Comparison of ENCODE assay signal across 10 cellular contexts in genomic region chr12:49482095-49483051, GRCh38. TPM values are rescaled to one million over a fixed set of nuclear protein-coding genes. Genes with fewer than 3 reads are reported as not detected.
A peak's percentile ranks its signal among the peaks of the same experiment; 100 is the strongest.
DNase-seq lines count a peak whose midpoint lies in the region; ATAC-seq and TF ChIP-seq lines count a peak whose summit lies in the region.
"Had no signal": no experiment of that assay in that cellular context is flagged by ENCODE, and none has a peak within 500 bp of the region (broad histone marks: within the 10 kb centered on the region; RNA-seq: fewer than 3 reads in every experiment).

No MANE protein-coding gene starts in this region.

- H3K9ac ChIP-seq in mesendoderm (ENCODE audit: low read length) = no peak overlapping the region

- no peak overlapping the region for H3K4me2 ChIP-seq in mesendoderm (ENCODE audit: low read length)

- H3K27ac Mint-ChIP-seq in activated T-helper 1 cell treated with anti-CD3 and anti-CD28 coated beads, Interleukin-12 subunit alpha, Interleukin-12 subunit beta, Interleukin-2, Interleukin-4 antibody, amounts not matched to agents 30 ng/mL and 10 ng/mL and 1 ng/mL, durations not matched to agents 14 hours and 24 hours and 36 hours = no peak overlapping the region

- H3K9me3 ChIP-seq in MG63 = no peaks in the 10 kb centered on the region
- H3K9me3 ChIP-seq in SJSA1 (replicated peaks) = no peaks in the 10 kb centered on the region
- H3K9me3 ChIP-seq in spleen = no peaks in the 10 kb centered on the region
- H3K9me3 ChIP-seq: left ventricle myocardium inferior, upper lobe of left lung had no signal

- peak overlapping the region; percentile 7; the same call in 1 of the 2 replicates for H3K27ac ChIP-seq in SJSA1
- peak overlapping the region; percentile 68 for H3K27ac ChIP-seq in mesendoderm (ENCODE audit: low read depth, low read length)
- H3K27ac ChIP-seq in spleen = no peak overlapping the region
- H3K27ac ChIP-seq: left ventricle myocardium inferior, upper lobe of left lung had no signal

- H3K4ac ChIP-seq in mesendoderm (ENCODE audit: low read depth, low read length) = peak overlapping the region; percentile 20

- peaks cover 5% of the 10 kb centered on the region for H3K79me1 ChIP-seq in mesendoderm (ENCODE audit: low read length)

- peaks cover 4% of the 10 kb centered on the region for H3K79me2 ChIP-seq in mesendoderm (ENCODE audit: control insufficient read depth, insufficient read depth, low read length)

- WGBS in mesendoderm (ENCODE audit: extremely low coverage, insufficient coverage, low lambda C conversion rate) = no CpG with 5 or more reads among the region's 6 CpGs
- 80 to 97% (median 93%) methylated on average over 6 of the region's 6 CpGs for WGBS in spleen, 5 donors

- no peak for ATAC-seq in HG03378 (IDR thresholded peaks at IDR 0.05; ENCODE audit: unreplicated experiment)

- no peak overlapping the region for H3K23ac ChIP-seq in mesendoderm (ENCODE audit: low read length)

- H3K9me3 Mint-ChIP-seq in activated T-helper 1 cell treated with anti-CD3 and anti-CD28 coated beads, Interleukin-12 subunit alpha, Interleukin-12 subunit beta, Interleukin-2, Interleukin-4 antibody, amounts not matched to agents 30 ng/mL and 10 ng/mL and 1 ng/mL, durations not matched to agents 14 hours and 24 hours and 36 hours = no peaks in the 10 kb centered on the region

- no peaks in the 10 kb centered on the region for H3K27me3 Mint-ChIP-seq in activated T-helper 1 cell treated with anti-CD3 and anti-CD28 coated beads, Interleukin-12 subunit alpha, Interleukin-12 subunit beta, Interleukin-2, Interleukin-4 antibody, amounts not matched to agents 30 ng/mL and 10 ng/mL and 1 ng/mL, durations not matched to agents 14 hours and 24 hours and 36 hours (ENCODE audit: insufficient read depth)

- H3K18ac ChIP-seq in mesendoderm (ENCODE audit: low read length) = peak overlapping the region; percentile 43

- H3K27me3 ChIP-seq in MG63 (no peaks in the 10 kb centered on the region), SJSA1 (replicated peaks) (no peaks in the 10 kb centered on the region), mesendoderm (ENCODE audit: insufficient read depth, low read length, poor library complexity) (no peaks in the 10 kb centered on the region), spleen (replicated peaks in 1 of 7) (no peaks in the 10 kb centered on the region)
- H3K27me3 ChIP-seq: upper lobe of left lung had no signal

- H3K36me3 Mint-ChIP-seq in activated T-helper 1 cell treated with anti-CD3 and anti-CD28 coated beads, Interleukin-12 subunit alpha, Interleukin-12 subunit beta, Interleukin-2, Interleukin-4 antibody, amounts not matched to agents 30 ng/mL and 10 ng/mL and 1 ng/mL, durations not matched to agents 14 hours and 24 hours and 36 hours (ENCODE audit: low read depth) = peaks cover 2% of the 10 kb centered on the region

- peaks cover 2% of the 10 kb centered on the region; the same call in 1 of the 2 replicates for H3K36me3 ChIP-seq in MG63
- H3K36me3 ChIP-seq in SJSA1 = peaks cover 22% of the 10 kb centered on the region
- H3K36me3 ChIP-seq in mesendoderm (ENCODE audit: control insufficient read depth, insufficient read depth, low read length) = no peaks in the 10 kb centered on the region
- peaks cover 0 to 38% (median 5%) of the 10 kb centered on the region in 6 donors for H3K36me3 ChIP-seq in spleen

- H3K4me3 Mint-ChIP-seq in activated T-helper 1 cell treated with anti-CD3 and anti-CD28 coated beads, Interleukin-12 subunit alpha, Interleukin-12 subunit beta, Interleukin-2, Interleukin-4 antibody, amounts not matched to agents 30 ng/mL and 10 ng/mL and 1 ng/mL, durations not matched to agents 14 hours and 24 hours and 36 hours = no peak overlapping the region

- TF ChIP-seq POLR2A in spleen (IDR thresholded peaks at IDR 0.05) = no peak

- DNase-seq in ELR (ENCODE audit: low read depth) (peak; percentile 58), MG63 (peak; percentile 58), SJSA1 (ENCODE audit: low read depth in 1 of 2, low spot score in 2 of 2) (peak in 1 of 2 experiments; percentile 34), mesendoderm (peak; percentile 87), Ammon's horn (ENCODE audit: low spot score) (no peak), spleen (no peak)
- no peak for DNase-seq in activated T-helper 1 cell treated with anti-CD3 and anti-CD28 coated beads, Interleukin-12 subunit alpha, Interleukin-12 subunit beta, Interleukin-2, Interleukin-4 antibody, amounts not matched to agents 30 ng/mL and 10 ng/mL and 1 ng/mL, durations not matched to agents 14 hours and 24 hours and 36 hours (ENCODE audit: low spot score)
- DNase-seq: left ventricle myocardium inferior, upper lobe of left lung had no signal

- intact Hi-C loops in spleen (cut with DNase I; ENCODE audit: low total_unique reads) = no loop called here
- intact Hi-C loops in activated T-helper 1 cell treated with anti-CD3 and anti-CD28 coated beads, Interleukin-12 subunit alpha, Interleukin-12 subunit beta, Interleukin-2, Interleukin-4 antibody, amounts not matched to agents 30 ng/mL and 10 ng/mL and 1 ng/mL, durations not matched to agents 14 hours and 24 hours and 36 hours (cut with micrococcal nuclease) = no loop called here

- no peak overlapping the region for H2BK15ac ChIP-seq in mesendoderm (replicated peaks; ENCODE audit: low read depth)

- no peak overlapping the region for H3K4me3 ChIP-seq in MG63
- H3K4me3 ChIP-seq in SJSA1 = no peak overlapping the region
- H3K4me3 ChIP-seq in mesendoderm (ENCODE audit: low read length) = no peak overlapping the region
- H3K4me3 ChIP-seq in spleen = no peak overlapping the region
- H3K4me3 ChIP-seq: left ventricle myocardium inferior, upper lobe of left lung had no signal

- H2AK5ac ChIP-seq in mesendoderm (ENCODE audit: low read length) = no peak overlapping the region

- H3K4me1 ChIP-seq in SJSA1 (replicated peaks) (peaks cover 27% of the 10 kb centered on the region), mesendoderm (ENCODE audit: control insufficient read depth, low read depth, low read length) (peaks cover 5% of the 10 kb centered on the region), spleen (no peaks in the 10 kb centered on the region)

- peak overlapping the region; percentile 61 for H2BK5ac ChIP-seq in mesendoderm (ENCODE audit: low read length)

- H3K4me1 Mint-ChIP-seq in activated T-helper 1 cell treated with anti-CD3 and anti-CD28 coated beads, Interleukin-12 subunit alpha, Interleukin-12 subunit beta, Interleukin-2, Interleukin-4 antibody, amounts not matched to agents 30 ng/mL and 10 ng/mL and 1 ng/mL, durations not matched to agents 14 hours and 24 hours and 36 hours (ENCODE audit: low read depth) = no peaks in the 10 kb centered on the region

- peak overlapping the region; percentile 45 for H3K56ac ChIP-seq in mesendoderm (ENCODE audit: low read length)

- H4K8ac ChIP-seq in mesendoderm (ENCODE audit: low read depth, low read length) = no peak overlapping the region

- no peak for TF ChIP-seq CTCF in spleen (IDR thresholded peaks at IDR 0.05 in 8 of 11, conservative IDR thresholded peaks at IDR 0.05 in 3 of 11)

- H4K5ac ChIP-seq in mesendoderm (ENCODE audit: low read length) = no peak overlapping the region

- H2BK120ac ChIP-seq in mesendoderm (ENCODE audit: low read depth, low read length) = peak overlapping the region; percentile 76

RNA-seq across cellular contexts. Expression of gene KCNH3, which starts 56.5 kb away (rescaled TPM):
- not detected in 2 replicates for total RNA-seq in MG63 (2014; rRNA removed; shearing (Covaris generic); ENCODE audit: low replicate concordance)
- total RNA-seq in SJSA1 (2014; rRNA removed; shearing (Covaris generic)) = 0.08 and 0.53 TPM in 2 replicates
- polyA plus RNA-seq in mesendoderm (2013, experiment 1 of 2) = 0.07 TPM
- 0.06 TPM for polyA plus RNA-seq in mesendoderm (2013, experiment 2 of 2)
- total RNA-seq in spleen = 1 to 10 TPM in 4 of 7 donors, under 1 TPM in 3; 0.41 to 2.9 (median 1.0) TPM
- under 1 TPM; 0.33 to 0.83 (median 0.61) TPM for polyA plus RNA-seq in spleen
- total RNA-seq in activated T-helper 1 cell treated with anti-CD3 and anti-CD28 coated beads, Interleukin-12 subunit alpha, Interleukin-12 subunit beta, Interleukin-2, Interleukin-4 antibody, amounts not matched to agents 30 ng/mL and 10 ng/mL and 1 ng/mL, durations not matched to agents 14 hours and 24 hours and 36 hours = 0.93 and 1.6 TPM in 2 replicates

Comparison
In these comparisons a context has a peak if more than half of its experiments do, and no peak if none do; other contexts are left out.
1. DNase-seq: peak in ELR (single experiment), MG63 (single experiment) and mesendoderm (single experiment); none in Ammon's horn (single experiment), spleen (single experiment) and activated T-helper 1 cell treated with anti-CD3 and anti-CD28 coated beads, Interleukin-12 subunit alpha, Interleukin-12 subunit beta, Interleukin-2, Interleukin-4 antibody, amounts not matched to agents 30 ng/mL and 10 ng/mL and 1 ng/mL, durations not matched to agents 14 hours and 24 hours and 36 hours (single experiment).
2. H3K27ac ChIP-seq: peak in SJSA1 (single experiment) and mesendoderm (single experiment); none in spleen (0 of 8).